ENCODE assay signal across 1 cellular context in genomic region chr10:97338041-97338440, GRCh38.
TF ChIP-seq lines count a peak whose summit lies in the region.

No MANE protein-coding gene starts in this region.

TF ChIP-seq in K562, 482 proteins besides CTCF, POLR2A, EP300 and RAD21:
- TF ChIP-seq NCOA1 (IDR thresholded peaks at IDR 0.05; ENCODE audit: low read depth) = no peak
- no peak for TF ChIP-seq RHOXF2B (CRISPR knock-in tag; conservative IDR thresholded peaks at IDR 0.05)
- TF ChIP-seq EHMT2 (IDR thresholded peaks at IDR 0.05) = no peak
- no peak for TF ChIP-seq MAFK (IDR thresholded peaks at IDR 0.05; ENCODE audit: low read length)
- TF ChIP-seq TAF15 (IDR thresholded peaks at IDR 0.05; ENCODE audit: low read depth, low read length) = no peak
- no peak for TF ChIP-seq GABPA (tag; conservative IDR thresholded peaks at IDR 0.05; ENCODE audit: low read depth)
- no peak for TF ChIP-seq ZKSCAN8 (CRISPR knock-in tag; IDR thresholded peaks at IDR 0.05)
- TF ChIP-seq DACH1 (IDR thresholded peaks at IDR 0.05; ENCODE audit: partially characterized antibody) = no peak
- TF ChIP-seq SP2 (IDR thresholded peaks at IDR 0.05; ENCODE audit: extremely low read depth, low read depth, low read length, poor library complexity, severe bottlenecking) = no peak
- no peak for TF ChIP-seq PHTF2 (CRISPR knock-in tag; IDR thresholded peaks at IDR 0.05)
- TF ChIP-seq KDM2B (CRISPR knock-in tag; IDR thresholded peaks at IDR 0.05) = no peak
- TF ChIP-seq CUX1 (CRISPR knock-in tag; IDR thresholded peaks at IDR 0.05) = no peak
- TF ChIP-seq ZNF133 (CRISPR knock-in tag; IDR thresholded peaks at IDR 0.05) = no peak
- no peak for TF ChIP-seq ZBED1 (IDR thresholded peaks at IDR 0.05)
